1 cellular context compared by ENCODE assay signal in genomic region chr9:127634698-127635097, GRCh38.
TF ChIP-seq lines count a peak whose summit lies in the region.

No MANE protein-coding gene starts in this region.

TF ChIP-seq in K562, 482 proteins besides CTCF, POLR2A, EP300 and RAD21:
- TF ChIP-seq JUND (IDR thresholded peaks at IDR 0.05; ENCODE audit: borderline replicate concordance, low read depth, low read length): 0 out of 2 replicates have a peak, but pooled peaks have one; percentile 9
- TF ChIP-seq JUND (tag; IDR thresholded peaks at IDR 0.05; ENCODE audit: borderline replicate concordance, low read depth, low read length): no peak
- TF ChIP-seq MXI1 (IDR thresholded peaks at IDR 0.05; ENCODE audit: low read depth, low read length): no peak
- TF ChIP-seq SNRNP70 (optimal IDR thresholded peaks at IDR 0.05; ENCODE audit: low read depth, low read length): no peak
- TF ChIP-seq ZNF740 (CRISPR knock-in tag; IDR thresholded peaks at IDR 0.05): no peak
- TF ChIP-seq ZNF740 (tag; IDR thresholded peaks at IDR 0.05): no peak
- TF ChIP-seq MYC (IDR thresholded peaks at IDR 0.05; ENCODE audit: low read depth, low read length): no peak
- no peak for TF ChIP-seq MYC (CRISPR knock-in tag; IDR thresholded peaks at IDR 0.05; ENCODE audit: borderline replicate concordance, low read depth)
- no peak for TF ChIP-seq ETS1 (conservative IDR thresholded peaks at IDR 0.05; ENCODE audit: control insufficient read depth, low read depth, low read length)
- no peak for TF ChIP-seq ZNF717 (CRISPR knock-in tag; IDR thresholded peaks at IDR 0.05)
- no peak for TF ChIP-seq NFATC3 (IDR thresholded peaks at IDR 0.05)
- TF ChIP-seq E4F1 (CRISPR knock-in tag; IDR thresholded peaks at IDR 0.05; ENCODE audit: borderline replicate concordance): no peak
- TF ChIP-seq TOE1 (IDR thresholded peaks at IDR 0.05; ENCODE audit: borderline replicate concordance): 0 out of 2 replicates have a peak, but pooled peaks have one; percentile 30
- no peak for TF ChIP-seq TOE1 (CRISPR knock-in tag; IDR thresholded peaks at IDR 0.05; ENCODE audit: borderline replicate concordance, low read depth)
- no peak for TF ChIP-seq KAT8 (IDR thresholded peaks at IDR 0.05; ENCODE audit: low read depth)
- no peak for TF ChIP-seq MNT (conservative IDR thresholded peaks at IDR 0.05)
- TF ChIP-seq HDAC1 (IDR thresholded peaks at IDR 0.05): no peak
- no peak for TF ChIP-seq ARID3B (CRISPR knock-in tag; IDR thresholded peaks at IDR 0.05; ENCODE audit: borderline replicate concordance)
- no peak for TF ChIP-seq ZNF324 (CRISPR knock-in tag; IDR thresholded peaks at IDR 0.05)
- TF ChIP-seq ARID3A (IDR thresholded peaks at IDR 0.05; ENCODE audit: borderline replicate concordance, low read depth, low read length): 0 out of 2 replicates have a peak, but pooled peaks have one; percentile 23
- no peak for TF ChIP-seq BRF2 (IDR thresholded peaks at IDR 0.05; ENCODE audit: borderline replicate concordance, insufficient read depth, insufficient read length)
- no peak for TF ChIP-seq ZC3H8 (IDR thresholded peaks at IDR 0.05)
- no peak for TF ChIP-seq TCF7 (IDR thresholded peaks at IDR 0.05; ENCODE audit: borderline replicate concordance)
- no peak for TF ChIP-seq HBP1 (CRISPR knock-in tag; IDR thresholded peaks at IDR 0.05)
- no peak for TF ChIP-seq ETS2 (tag; IDR thresholded peaks at IDR 0.05; ENCODE audit: borderline replicate concordance, poor library complexity, severe bottlenecking)
- no peak for TF ChIP-seq TFAM (CRISPR knock-in tag; conservative IDR thresholded peaks at IDR 0.05)
- TF ChIP-seq TAF1 (IDR thresholded peaks at IDR 0.05; ENCODE audit: control insufficient read depth, extremely low read depth, insufficient read depth, low read length, severe bottlenecking): no peak
- no peak for TF ChIP-seq ETV5 (CRISPR knock-in tag; IDR thresholded peaks at IDR 0.05; ENCODE audit: low read depth)
- no peak for TF ChIP-seq ZNF282 (CRISPR knock-in tag; IDR thresholded peaks at IDR 0.05)
- TF ChIP-seq MBD1 (CRISPR knock-in tag; IDR thresholded peaks at IDR 0.05): no peak
- TF ChIP-seq RB1 (IDR thresholded peaks at IDR 0.05; ENCODE audit: low read depth): no peak
- TF ChIP-seq PHF21A (IDR thresholded peaks at IDR 0.05; ENCODE audit: borderline replicate concordance, low read depth): no peak
- TF ChIP-seq CBX5 (IDR thresholded peaks at IDR 0.05; ENCODE audit: borderline replicate concordance, low read depth): no peak
- peak; percentile 97 for TF ChIP-seq ZNF384 (IDR thresholded peaks at IDR 0.05; ENCODE audit: low read depth, low read length)
- no peak for TF ChIP-seq SRSF3 (IDR thresholded peaks at IDR 0.05; ENCODE audit: insufficient read depth, low read length)
- no peak for TF ChIP-seq ZSCAN29 (IDR thresholded peaks at IDR 0.05)
- TF ChIP-seq SRSF9 (IDR thresholded peaks at IDR 0.05; ENCODE audit: borderline replicate concordance, low read depth, low read length): no peak
TF ChIP-seq in K562: peak in this region for 4.
